In the genomic region with DNA sequence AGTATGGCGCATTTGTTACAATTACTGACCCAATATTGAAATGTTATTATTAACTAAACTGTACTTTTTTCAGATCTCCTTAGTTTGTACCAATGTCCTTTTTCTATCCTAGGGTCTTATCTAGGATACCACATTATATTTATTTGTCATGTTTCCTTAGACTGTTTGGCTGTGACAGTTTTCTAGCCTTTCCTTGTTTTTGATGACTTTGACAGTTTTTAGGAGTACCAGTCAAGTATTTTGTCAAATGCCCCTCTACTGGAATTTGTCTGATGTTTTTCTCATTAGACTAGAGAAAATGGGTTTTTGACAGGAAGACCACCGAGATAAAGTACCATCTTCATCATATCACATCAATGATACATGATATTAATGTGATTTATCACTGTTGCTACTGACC, we compare ENCODE assay signal across 1 cellular context.
TF ChIP-seq lines count a peak whose summit lies in the region.

No MANE protein-coding gene starts in this region.

TF ChIP-seq in A549, 52 proteins besides CTCF, POLR2A, EP300 and RAD21 (continued from another document):
- TF ChIP-seq, protein P1, sequence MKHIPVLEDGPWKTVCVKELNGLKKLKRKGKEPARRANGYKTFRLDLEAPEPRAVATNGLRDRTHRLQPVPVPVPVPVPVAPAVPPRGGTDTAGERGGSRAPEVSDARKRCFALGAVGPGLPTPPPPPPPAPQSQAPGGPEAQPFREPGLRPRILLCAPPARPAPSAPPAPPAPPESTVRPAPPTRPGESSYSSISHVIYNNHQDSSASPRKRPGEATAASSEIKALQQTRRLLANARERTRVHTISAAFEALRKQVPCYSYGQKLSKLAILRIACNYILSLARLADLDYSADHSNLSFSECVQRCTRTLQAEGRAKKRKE (CRISPR knock-in tag; IDR thresholded peaks at IDR 0.05; ENCODE audit: low read depth) = no peak
- TF ChIP-seq MAFK (IDR thresholded peaks at IDR 0.05; ENCODE audit: partially characterized antibody) = peak; percentile 58
